Comparison of ENCODE assay signal across 8 cellular contexts in the genomic region with DNA sequence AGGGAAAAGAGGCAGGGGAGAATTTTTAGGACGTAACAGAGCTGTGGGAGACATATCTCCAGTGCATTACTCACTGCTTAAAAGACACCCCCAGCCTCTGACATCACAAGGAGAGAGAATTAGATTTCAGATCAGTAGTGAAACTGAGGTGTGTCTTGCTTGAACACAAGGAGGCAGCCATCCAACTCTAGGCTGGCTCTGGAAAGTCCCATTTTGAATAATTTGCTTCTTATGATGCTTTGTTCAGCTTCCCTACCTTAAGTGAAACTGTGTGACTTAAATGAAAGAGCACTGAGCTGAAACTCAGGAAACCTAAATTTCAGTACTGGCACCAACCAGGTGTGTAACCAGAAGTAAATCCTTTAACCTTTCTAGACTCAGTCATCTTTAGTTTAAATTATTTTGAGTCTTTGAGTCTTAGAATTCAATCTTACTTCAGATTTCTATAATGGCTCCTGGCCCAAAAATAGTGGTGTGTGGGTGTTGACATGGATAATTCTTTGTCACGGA.
DNase-seq lines count a peak whose midpoint lies in the region; ATAC-seq and FAIRE-seq lines count a peak whose summit lies in the region.

No MANE protein-coding gene starts in this region.

- ATAC-seq in GM18873 (IDR thresholded peaks at IDR 0.05; ENCODE audit: low FRiP score, unreplicated experiment), result peak; percentile 85
- ATAC-seq in HG02938 (IDR thresholded peaks at IDR 0.05; ENCODE audit: unreplicated experiment), result peak; percentile 87

- peak; percentile 84 for DNase-seq in T-helper 2 cell treated with Interferon-gamma antibody and Interleukin-4, amounts not matched to agents 5 μg/mL and 100 μg/mL, for 36 hours (ENCODE audit: low spot score)
- DNase-seq in NCI-H2029 treated with DMSO at 0.1 percent for 48 hours (lab: John Stamatoyannopoulos, UW) (no peak), RCC 7860 (ENCODE audit: low spot score) (no peak)
- DNase-seq in NK-92 treated with Interleukin-12 subunit alpha and Interleukin-12 subunit beta, amount 100 ng/mL, for 24 hours (lab: John Stamatoyannopoulos, UW), result no peak

- no peaks in the 10 kb centered on the region for H3K9me3 Mint-ChIP-seq in T-helper 2 cell treated with Interferon-gamma antibody and Interleukin-4, amounts not matched to agents 5 μg/mL and 100 μg/mL, for 36 hours

- peaks cover 37% of the 10 kb centered on the region for H3K27me3 Mint-ChIP-seq in T-helper 2 cell treated with Interferon-gamma antibody and Interleukin-4, amounts not matched to agents 5 μg/mL and 100 μg/mL, for 36 hours (ENCODE audit: low read depth)

- peak overlapping the region; percentile 2 for H3K4me3 Mint-ChIP-seq in T-helper 2 cell treated with Interferon-gamma antibody and Interleukin-4, amounts not matched to agents 5 μg/mL and 100 μg/mL, for 36 hours

- H3K27ac ChIP-seq in cingulate gyrus (ENCODE audit: low read depth, low read length) (peak overlapping the region; percentile 0), skin epidermis (peak overlapping the region in 15 of 21 experiments; percentile 2 to 75 (median 52))

- peaks cover 57% of the 10 kb centered on the region for H3K4me1 Mint-ChIP-seq in T-helper 2 cell treated with Interferon-gamma antibody and Interleukin-4, amounts not matched to agents 5 μg/mL and 100 μg/mL, for 36 hours (ENCODE audit: low read depth)

- H3K4me3 ChIP-seq in skin epidermis, result no peak overlapping the region

- no peak for FAIRE-seq in RCC 7860 (lab: Jason Lieb, UNC)

- H3K36me3 Mint-ChIP-seq in T-helper 2 cell treated with Interferon-gamma antibody and Interleukin-4, amounts not matched to agents 5 μg/mL and 100 μg/mL, for 36 hours (ENCODE audit: low read depth), result peaks cover 2% of the 10 kb centered on the region

- H3K27ac Mint-ChIP-seq in T-helper 2 cell treated with Interferon-gamma antibody and Interleukin-4, amounts not matched to agents 5 μg/mL and 100 μg/mL, for 36 hours, result peak overlapping the region; percentile 22
